In the genomic region with DNA sequence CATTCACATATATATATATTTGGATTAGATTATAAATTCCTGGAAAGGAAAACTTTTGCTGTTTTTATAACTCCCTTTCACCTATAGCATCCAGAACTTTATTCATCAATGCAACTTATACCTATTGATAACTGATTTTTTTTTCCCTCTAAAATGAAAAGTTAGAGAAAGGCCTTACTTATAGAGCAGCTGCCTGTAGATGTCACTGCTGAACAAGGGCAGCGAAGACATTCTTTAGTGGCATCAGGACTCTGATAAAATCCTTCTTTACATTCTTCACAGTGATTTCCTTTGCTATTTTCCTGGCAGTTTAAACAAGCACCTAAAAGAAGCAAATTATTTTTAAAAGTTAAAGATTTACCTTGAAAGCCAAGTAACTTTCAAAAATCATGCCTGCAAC, we compare ENCODE assay signal across 11 cellular contexts. TPM values are rescaled to one million over a fixed set of nuclear protein-coding genes. Genes with fewer than 3 reads are reported as not detected.
A peak's percentile ranks its signal among the peaks of the same experiment; 100 is the strongest.
DNase-seq lines count a peak whose midpoint lies in the region; ATAC-seq and TF ChIP-seq lines count a peak whose summit lies in the region.
"Had no signal": no experiment of that assay in that cellular context is flagged by ENCODE, and none has a peak within 500 bp of the region (broad histone marks: within the 10 kb centered on the region; RNA-seq: fewer than 3 reads in every experiment).

No MANE protein-coding gene starts in this region.

- TF ChIP-seq POLR2A in ovary (IDR thresholded peaks at IDR 0.05) = no peak

- H3K4me1 Mint-ChIP-seq in GM23338 = no peaks in the 10 kb centered on the region

- H2AFZ ChIP-seq in GM23338 = no peak overlapping the region

- no peaks in the 10 kb centered on the region for H4K20me1 ChIP-seq in GM23338 (replicated peaks; ENCODE audit: insufficient read depth)

- WGBS in ovary, 3 donors = 91 to 98% (median 95%) methylated on average over 1 of the region's 1 CpG

- no peaks in the 10 kb centered on the region for H3K79me2 ChIP-seq in GM23338 (replicated peaks; ENCODE audit: insufficient read depth)

- H3K9me3 Mint-ChIP-seq in GM23338 = no peaks in the 10 kb centered on the region

- no peak overlapping the region for H3K4me3 Mint-ChIP-seq in GM23338

- H3K27me3 ChIP-seq in GM23338 (ENCODE audit: insufficient read depth) = no peaks in the 10 kb centered on the region
- H3K27me3 ChIP-seq in RWPE2 (ENCODE audit: insufficient read depth, poor library complexity, severe bottlenecking) = no peaks in the 10 kb centered on the region
- H3K27me3 ChIP-seq in ovary = no peaks in the 10 kb centered on the region

- H3K36me3 Mint-ChIP-seq in GM23338 (ENCODE audit: low read depth) = no peaks in the 10 kb centered on the region

- no peak for TF ChIP-seq EP300 in ovary (IDR thresholded peaks at IDR 0.05)

- H3K27ac ChIP-seq in GM23338 (ENCODE audit: low read depth) (no peak overlapping the region), RWPE2 (ENCODE audit: poor library complexity, severe bottlenecking) (peak overlapping the region; percentile 87), ovary (no peak overlapping the region)

- no peak overlapping the region for H3K4me2 ChIP-seq in GM23338

- peaks cover 5% of the 10 kb centered on the region for H3K27me3 Mint-ChIP-seq in GM23338 (ENCODE audit: insufficient read depth, low read depth, poor library complexity)

- intact Hi-C loops in ovary (cut with DNase I) = no loop called here

- H3K9me2 ChIP-seq in GM23338 (ENCODE audit: insufficient read depth) = no peaks in the 10 kb centered on the region

- TF ChIP-seq CTCF in AG09319 (IDR thresholded peaks at IDR 0.05; ENCODE audit: low read depth, low read length) (peak; percentile 17; the same call in 1 of the 2 replicates), GM23338 (conservative IDR thresholded peaks at IDR 0.05; ENCODE audit: low read depth in 2 of 2) (peak; percentile 61 to 62), RWPE2 (IDR thresholded peaks at IDR 0.05; ENCODE audit: poor library complexity, severe bottlenecking) (peak; percentile 67), GM20000 (IDR thresholded peaks at IDR 0.05; ENCODE audit: extremely low read depth, missing control alignments) (no peak), ovary (IDR thresholded peaks at IDR 0.05) (no peak)

- H3K27ac Mint-ChIP-seq in GM23338 = no peak overlapping the region

- DNase-seq in AG09319 (ENCODE audit: extremely low read depth, low read depth) = no peak
- peak; percentile 44 for DNase-seq in GM23338 (ENCODE audit: low spot score)
- DNase-seq in RWPE2 (ENCODE audit: low spot score) = no peak
- peak; percentile 66 for DNase-seq in globus pallidus (ENCODE audit: low spot score)
- DNase-seq in GM20000 (ENCODE audit: low spot score) = no peak
- no peak for DNase-seq in ovary
- DNase-seq in activated CD4-positive, alpha-beta T cell treated with anti-CD3 and anti-CD28 coated beads for 48 hours = no peak
- DNase-seq: activated T-cell treated with anti-CD3 and anti-CD28 coated beads, Interleukin-2, amount 50 U/mL, for 1 hour; NCI-H226; stimulated activated naive CD8-positive, alpha-beta T cell treated with anti-CD3 and anti-CD28 coated beads, Interleukin-15, Interleukin-2, amounts not matched to agents 100 U/mL and 50 U/mL, for 24 hours had no signal

- H3K36me3 ChIP-seq in GM23338 (ENCODE audit: insufficient read depth) (no peaks in the 10 kb centered on the region), RWPE2 (ENCODE audit: low read depth) (peaks cover 24% of the 10 kb centered on the region), ovary (no peaks in the 10 kb centered on the region)

- H3K9me3 ChIP-seq in RWPE2 (ENCODE audit: severe bottlenecking) (no peaks in the 10 kb centered on the region), ovary (no peaks in the 10 kb centered on the region)

- 0 out of 3 replicates have a peak, but pooled peaks have one; percentile 31 for ATAC-seq in GM23338
- ATAC-seq in RWPE2 (ENCODE audit: low read depth) = no peak
- no peak for ATAC-seq in GM19324 (IDR thresholded peaks at IDR 0.05; ENCODE audit: low FRiP score, unreplicated experiment)
- ATAC-seq: stimulated activated naive CD8-positive, alpha-beta T cell treated with anti-CD3 and anti-CD28 coated beads, Interleukin-15, Interleukin-2, amounts not matched to agents 100 U/mL and 50 U/mL, for 24 hours had no signal

- H3K4me3 ChIP-seq in GM23338 (no peak overlapping the region), RWPE2 (ENCODE audit: severe bottlenecking) (no peak overlapping the region), ovary (no peak overlapping the region)

- no peaks in the 10 kb centered on the region for H3F3A ChIP-seq in GM23338 (replicated peaks; ENCODE audit: low read depth)

- no peaks in the 10 kb centered on the region for H3K4me1 ChIP-seq in GM23338 (ENCODE audit: insufficient read depth)
- peaks cover 46% of the 10 kb centered on the region for H3K4me1 ChIP-seq in RWPE2 (ENCODE audit: insufficient read depth, poor library complexity, severe bottlenecking)
- H3K4me1 ChIP-seq in ovary (ENCODE audit: insufficient read depth) = no peaks in the 10 kb centered on the region

TF ChIP-seq in GM23338, 12 proteins besides CTCF, POLR2A, EP300 and RAD21:
- TF ChIP-seq NANOG (IDR thresholded peaks at IDR 0.05; ENCODE audit: borderline replicate concordance) = no peak

RNA-seq across cellular contexts. Expression of gene CDK5RAP2, which starts 32.3 kb away (rescaled TPM):
- total RNA-seq in GM23338 (2014; rRNA removed; shearing (Covaris generic)) = 65.7 and 74.1 TPM in 2 replicates
- polyA plus RNA-seq in GM23338 (2016; fragmentation: Nextera tagmentation; extraction: Ambion mirVana) (46.1 and 50.7 TPM in 2 replicates), ovary (10 to 100 TPM; 30.8 to 61.1 TPM)
- total RNA-seq in ovary = 10 to 100 TPM; 35.1 to 59.4 (median 44.7) TPM

Comparison
In these comparisons a context has a peak if more than half of its experiments do, and no peak if none do; other contexts are left out.
1. DNase-seq: peak in GM23338 (single experiment) and globus pallidus (single experiment); none in AG09319 (single experiment), RWPE2 (single experiment), GM20000 (single experiment), ovary (0 of 5) and activated CD4-positive, alpha-beta T cell treated with anti-CD3 and anti-CD28 coated beads for 48 hours (single experiment).
2. CTCF ChIP-seq: peak in AG09319 (single experiment), GM23338 (2 of 2) and RWPE2 (single experiment); none in GM20000 (single experiment) and ovary (0 of 3).